In genomic region chr7:1918063-1918645, GRCh38 we compare ENCODE assay signal across 1 cellular context.
A peak's percentile ranks its signal among the peaks of the same experiment; 100 is the strongest.
TF ChIP-seq lines count a peak whose summit lies in the region.

No MANE protein-coding gene starts in this region.

TF ChIP-seq in HEK293, 187 proteins besides CTCF, POLR2A, EP300 and RAD21 (continued from another document):
- TF ChIP-seq ZNF362 (tag by site-specific recombination; IDR thresholded peaks at IDR 0.05): no peak
- TF ChIP-seq ZNF654 (tag by site-specific recombination; IDR thresholded peaks at IDR 0.05; ENCODE audit: low read depth): no peak
- TF ChIP-seq ZNF114 (tag by site-specific recombination; IDR thresholded peaks at IDR 0.05): no peak
- 0 out of 2 replicates have a peak, but pooled peaks have one; percentile 27 for TF ChIP-seq SP7 (tag by site-specific recombination; IDR thresholded peaks at IDR 0.05)
- TF ChIP-seq ZBTB7A (tag by site-specific recombination; IDR thresholded peaks at IDR 0.05; ENCODE audit: low read depth): no peak
TF ChIP-seq in HEK293: peak in this region for 2.
